In the genomic region with DNA sequence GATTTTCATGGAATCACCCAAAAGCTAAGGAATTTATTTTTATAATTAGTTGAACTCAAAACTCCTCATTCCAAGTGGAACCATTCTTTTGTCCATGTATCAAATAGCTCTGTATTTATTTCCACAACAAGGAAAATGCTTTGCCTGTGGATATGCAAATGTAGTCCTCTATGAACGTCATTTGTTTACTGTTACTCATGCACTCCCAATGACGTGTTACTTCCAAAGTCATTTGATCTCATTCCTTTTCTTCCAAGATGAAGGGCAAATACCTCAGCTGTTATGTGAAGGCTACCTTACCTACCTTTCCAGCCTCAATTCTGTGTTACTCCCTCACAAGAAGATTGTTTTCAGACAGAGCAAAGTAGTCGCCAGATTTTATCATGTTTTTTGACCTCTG, we compare ENCODE assay signal across 2 cellular contexts.
TF ChIP-seq lines count a peak whose summit lies in the region.

No MANE protein-coding gene starts in this region.

TF ChIP-seq in GM23338, 12 proteins besides CTCF, POLR2A, EP300 and RAD21:
- TF ChIP-seq STAT1 (IDR thresholded peaks at IDR 0.05; ENCODE audit: unreplicated experiment): no peak
- no peak for TF ChIP-seq ZNF331 (CRISPR knock-in tag; IDR thresholded peaks at IDR 0.05; ENCODE audit: low read depth)
- TF ChIP-seq JUNB (IDR thresholded peaks at IDR 0.05; ENCODE audit: unreplicated experiment): no peak
- TF ChIP-seq, protein P1, sequence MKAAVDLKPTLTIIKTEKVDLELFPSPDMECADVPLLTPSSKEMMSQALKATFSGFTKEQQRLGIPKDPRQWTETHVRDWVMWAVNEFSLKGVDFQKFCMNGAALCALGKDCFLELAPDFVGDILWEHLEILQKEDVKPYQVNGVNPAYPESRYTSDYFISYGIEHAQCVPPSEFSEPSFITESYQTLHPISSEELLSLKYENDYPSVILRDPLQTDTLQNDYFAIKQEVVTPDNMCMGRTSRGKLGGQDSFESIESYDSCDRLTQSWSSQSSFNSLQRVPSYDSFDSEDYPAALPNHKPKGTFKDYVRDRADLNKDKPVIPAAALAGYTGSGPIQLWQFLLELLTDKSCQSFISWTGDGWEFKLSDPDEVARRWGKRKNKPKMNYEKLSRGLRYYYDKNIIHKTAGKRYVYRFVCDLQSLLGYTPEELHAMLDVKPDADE (IDR thresholded peaks at IDR 0.05): no peak

TF ChIP-seq in H1, 55 proteins besides CTCF, POLR2A, EP300 and RAD21:
- TF ChIP-seq YY1 (IDR thresholded peaks at IDR 0.05; ENCODE audit: low read depth, low read length) (no peak), EZH2 (IDR thresholded peaks at IDR 0.05; ENCODE audit: low read depth, low read length, severe bottlenecking) (no peak), JUN (IDR thresholded peaks at IDR 0.05; ENCODE audit: low read depth, low read length) (no peak), RBBP5 (IDR thresholded peaks at IDR 0.05; ENCODE audit: borderline replicate concordance, low read depth, low read length) (no peak), TEAD4 (IDR thresholded peaks at IDR 0.05; ENCODE audit: low read depth, low read length) (no peak; the same call in 1 of the 2 replicates)
- TF ChIP-seq, protein P2, sequence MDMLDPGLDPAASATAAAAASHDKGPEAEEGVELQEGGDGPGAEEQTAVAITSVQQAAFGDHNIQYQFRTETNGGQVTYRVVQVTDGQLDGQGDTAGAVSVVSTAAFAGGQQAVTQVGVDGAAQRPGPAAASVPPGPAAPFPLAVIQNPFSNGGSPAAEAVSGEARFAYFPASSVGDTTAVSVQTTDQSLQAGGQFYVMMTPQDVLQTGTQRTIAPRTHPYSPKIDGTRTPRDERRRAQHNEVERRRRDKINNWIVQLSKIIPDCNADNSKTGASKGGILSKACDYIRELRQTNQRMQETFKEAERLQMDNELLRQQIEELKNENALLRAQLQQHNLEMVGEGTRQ (IDR thresholded peaks at IDR 0.05; ENCODE audit: low read length): no peak
